1 cellular context compared by ENCODE assay signal in the genomic region with DNA sequence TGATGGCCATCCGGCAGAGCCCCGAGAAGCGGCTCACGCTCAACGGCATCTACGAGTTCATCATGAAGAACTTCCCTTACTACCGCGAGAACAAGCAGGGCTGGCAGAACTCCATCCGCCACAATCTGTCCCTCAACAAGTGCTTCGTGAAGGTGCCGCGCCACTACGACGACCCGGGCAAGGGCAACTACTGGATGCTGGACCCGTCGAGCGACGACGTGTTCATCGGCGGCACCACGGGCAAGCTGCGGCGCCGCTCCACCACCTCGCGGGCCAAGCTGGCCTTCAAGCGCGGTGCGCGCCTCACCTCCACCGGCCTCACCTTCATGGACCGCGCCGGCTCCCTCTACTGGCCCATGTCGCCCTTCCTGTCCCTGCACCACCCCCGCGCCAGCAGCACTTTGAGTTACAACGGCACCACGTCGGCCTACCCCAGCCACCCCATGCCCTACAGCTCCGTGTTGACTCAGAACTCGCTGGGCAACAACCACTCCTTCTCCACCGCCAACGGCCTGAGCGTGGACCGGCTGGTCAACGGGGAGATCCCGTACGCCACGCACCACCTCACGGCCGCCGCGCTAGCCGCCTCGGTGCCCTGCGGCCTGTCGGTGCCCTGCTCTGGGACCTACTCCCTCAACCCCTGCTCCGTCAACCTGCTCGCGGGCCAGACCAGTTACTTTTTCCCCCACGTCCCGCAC.
TF ChIP-seq lines count a peak whose summit lies in the region.

No MANE protein-coding gene starts in this region.

TF ChIP-seq in K562, 482 proteins besides CTCF, POLR2A, EP300 and RAD21 (continued from another document):
- peak in 1 of 2 experiments; percentile 69; a peak in 1 of 4 replicates for TF ChIP-seq UBTF (IDR thresholded peaks at IDR 0.05; ENCODE audit: borderline replicate concordance in 1 of 2, low read depth in 2 of 2, low read length in 2 of 2)
- peak; percentile 62; the same call in 1 of the 2 replicates for TF ChIP-seq MYC (IDR thresholded peaks at IDR 0.05; ENCODE audit: low read depth, low read length)
- TF ChIP-seq MYC (CRISPR knock-in tag; IDR thresholded peaks at IDR 0.05; ENCODE audit: borderline replicate concordance, low read depth) = no peak
- TF ChIP-seq, protein P1, sequence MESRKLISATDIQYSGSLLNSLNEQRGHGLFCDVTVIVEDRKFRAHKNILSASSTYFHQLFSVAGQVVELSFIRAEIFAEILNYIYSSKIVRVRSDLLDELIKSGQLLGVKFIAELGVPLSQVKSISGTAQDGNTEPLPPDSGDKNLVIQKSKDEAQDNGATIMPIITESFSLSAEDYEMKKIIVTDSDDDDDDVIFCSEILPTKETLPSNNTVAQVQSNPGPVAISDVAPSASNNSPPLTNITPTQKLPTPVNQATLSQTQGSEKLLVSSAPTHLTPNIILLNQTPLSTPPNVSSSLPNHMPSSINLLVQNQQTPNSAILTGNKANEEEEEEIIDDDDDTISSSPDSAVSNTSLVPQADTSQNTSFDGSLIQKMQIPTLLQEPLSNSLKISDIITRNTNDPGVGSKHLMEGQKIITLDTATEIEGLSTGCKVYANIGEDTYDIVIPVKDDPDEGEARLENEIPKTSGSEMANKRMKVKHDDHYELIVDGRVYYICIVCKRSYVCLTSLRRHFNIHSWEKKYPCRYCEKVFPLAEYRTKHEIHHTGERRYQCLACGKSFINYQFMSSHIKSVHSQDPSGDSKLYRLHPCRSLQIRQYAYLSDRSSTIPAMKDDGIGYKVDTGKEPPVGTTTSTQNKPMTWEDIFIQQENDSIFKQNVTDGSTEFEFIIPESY (CRISPR knock-in tag; IDR thresholded peaks at IDR 0.05) = peak; percentile 93
- peak; percentile 27 for TF ChIP-seq CXXC5 (CRISPR knock-in tag; IDR thresholded peaks at IDR 0.05)
- TF ChIP-seq STAT5B (CRISPR knock-in tag; IDR thresholded peaks at IDR 0.05) = no peak
- no peak for TF ChIP-seq RUNX1 (IDR thresholded peaks at IDR 0.05; ENCODE audit: low read depth)
- TF ChIP-seq RBM15 (IDR thresholded peaks at IDR 0.05; ENCODE audit: insufficient read depth, low read length) = no peak
- TF ChIP-seq CBFA2T3 (IDR thresholded peaks at IDR 0.05) = no peak
- TF ChIP-seq ZNF764 (CRISPR knock-in tag; IDR thresholded peaks at IDR 0.05; ENCODE audit: low read depth) = no peak
- peak; percentile 46; the same call in 1 of the 2 replicates for TF ChIP-seq CTBP1 (IDR thresholded peaks at IDR 0.05; ENCODE audit: borderline replicate concordance)
- TF ChIP-seq TCFL5 (CRISPR knock-in tag; conservative IDR thresholded peaks at IDR 0.05) = no peak
- no peak for TF ChIP-seq HDGF (IDR thresholded peaks at IDR 0.05)
- TF ChIP-seq ADNP (tag; IDR thresholded peaks at IDR 0.05) = no peak
